In the genomic region with DNA sequence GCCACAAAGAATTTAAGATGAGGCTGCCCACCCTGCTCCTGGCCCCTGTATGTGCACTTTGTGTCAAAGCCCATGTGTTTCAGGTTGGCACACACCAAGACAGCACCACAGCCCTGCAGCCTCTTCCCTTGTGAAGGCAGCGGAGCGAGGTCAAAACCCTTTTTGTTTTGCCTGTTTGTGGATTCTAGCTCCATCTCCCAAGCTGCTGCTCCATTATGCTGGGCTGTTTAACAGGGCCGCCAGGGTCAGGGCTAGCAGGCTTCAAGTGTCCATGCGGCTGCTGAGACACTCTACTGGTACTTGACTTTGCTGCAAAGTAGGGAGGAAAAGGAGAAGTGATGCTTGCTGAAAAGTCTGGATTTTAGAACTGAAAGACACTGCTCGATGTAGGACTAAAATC, we compare ENCODE assay signal across 14 cellular contexts.
DNase-seq lines count a peak whose midpoint lies in the region; TF ChIP-seq lines count a peak whose summit lies in the region.
"Had no signal": no experiment of that assay in that cellular context is flagged by ENCODE, and none has a peak within 500 bp of the region (broad histone marks: within the 10 kb centered on the region; RNA-seq: fewer than 3 reads in every experiment).

No MANE protein-coding gene starts in this region.

- H3K4me1 ChIP-seq in left ventricle myocardium inferior (peaks cover 16% of the 10 kb centered on the region), right atrium auricular region (peaks cover 0 to 13% of the 10 kb centered on the region in 2 donors)

- no peak for TF ChIP-seq CTCF in brain (conservative IDR thresholded peaks at IDR 0.05)
- TF ChIP-seq CTCF in left ventricle myocardium inferior (IDR thresholded peaks at IDR 0.05; ENCODE audit: borderline replicate concordance) = no peak
- TF ChIP-seq CTCF in right atrium auricular region (IDR thresholded peaks at IDR 0.05) = no peak

- DNase-seq in G401 (ENCODE audit: low spot score) (peak; percentile 81), NCI-H2107 treated with DMSO at 0.1 percent for 48 hours (lab: John Stamatoyannopoulos, UW; ENCODE audit: unreplicated experiment) (peak; percentile 64), midbrain (lab: John Stamatoyannopoulos, UW) (peak; percentile 50), left ventricle myocardium inferior (no peak), amniotic stem cell (lab: John Stamatoyannopoulos, UW) (no peak), right atrium auricular region (ENCODE audit: low spot score) (no peak)
- no peak for DNase-seq in stimulated activated CD4-positive, alpha-beta T cell treated with anti-CD3 and anti-CD28 coated beads, Interleukin-4, amount 100 ng/mL, for 4 hours
- DNase-seq: activated naive CD8-positive, alpha-beta T cell treated with anti-CD3 and anti-CD28 coated beads for 36 hours; cortex of kidney; right cardiac atrium; SIG-M5; stimulated activated CD4-positive, alpha-beta T cell treated with anti-CD3 and anti-CD28 coated beads, Interleukin-4, amount 100 ng/mL, for 1 hour; stimulated activated naive B cell treated with anti-CD40 and anti-IgM and Interleukin-4, amounts not matched to agents 10 μg/mL and 1 μg/mL and 100 μg/mL, for 72 hours had no signal

- no peaks in the 10 kb centered on the region for H3K9me3 Mint-ChIP-seq in brain
- H3K9me3 Mint-ChIP-seq: activated naive CD8-positive, alpha-beta T cell treated with anti-CD3 and anti-CD28 coated beads for 36 hours; stimulated activated naive B cell treated with anti-CD40 and anti-IgM and Interleukin-4, amounts not matched to agents 10 μg/mL and 1 μg/mL and 100 μg/mL, for 72 hours had no signal

- H3K27me3 ChIP-seq in left ventricle myocardium inferior (ENCODE audit: low read depth) = no peaks in the 10 kb centered on the region
- no peaks in the 10 kb centered on the region for H3K27me3 ChIP-seq in right atrium auricular region

- peaks cover 21% of the 10 kb centered on the region for H3K4me1 Mint-ChIP-seq in brain
- H3K4me1 Mint-ChIP-seq: activated naive CD8-positive, alpha-beta T cell treated with anti-CD3 and anti-CD28 coated beads for 36 hours had no signal

- H3K36me3 ChIP-seq in left ventricle myocardium inferior (no peaks in the 10 kb centered on the region), right atrium auricular region (no peaks in the 10 kb centered on the region)

- no peaks in the 10 kb centered on the region for H3K27me3 Mint-ChIP-seq in brain
- H3K27me3 Mint-ChIP-seq: activated naive CD8-positive, alpha-beta T cell treated with anti-CD3 and anti-CD28 coated beads for 36 hours; stimulated activated naive B cell treated with anti-CD40 and anti-IgM and Interleukin-4, amounts not matched to agents 10 μg/mL and 1 μg/mL and 100 μg/mL, for 72 hours had no signal

- H3K27ac ChIP-seq in left ventricle myocardium inferior (replicated peaks) = no peak overlapping the region
- H3K27ac ChIP-seq in right atrium auricular region = no peak overlapping the region

- H3K4me3 Mint-ChIP-seq in brain = peak overlapping the region in 1 of 5 experiments; percentile 17
- H3K4me3 Mint-ChIP-seq: activated naive CD8-positive, alpha-beta T cell treated with anti-CD3 and anti-CD28 coated beads for 36 hours; stimulated activated naive B cell treated with anti-CD40 and anti-IgM and Interleukin-4, amounts not matched to agents 10 μg/mL and 1 μg/mL and 100 μg/mL, for 72 hours had no signal

- intact Hi-C loops in left ventricle myocardium inferior (cut with micrococcal nuclease) = no loop called here

- in situ Hi-C loops in G401 (cut with HindIII; ENCODE audit: low sequenced_read_pairs) = no loop called here

- H3K9me3 ChIP-seq in left ventricle myocardium inferior (replicated peaks) = no peaks in the 10 kb centered on the region
- no peaks in the 10 kb centered on the region for H3K9me3 ChIP-seq in right atrium auricular region

- H3K4me3 ChIP-seq in left ventricle myocardium inferior = no peak overlapping the region
- H3K4me3 ChIP-seq in right atrium auricular region = no peak overlapping the region

- peak overlapping the region; percentile 42 to 89 (median 45) for H3K27ac Mint-ChIP-seq in brain
- H3K27ac Mint-ChIP-seq: activated naive CD8-positive, alpha-beta T cell treated with anti-CD3 and anti-CD28 coated beads for 36 hours; stimulated activated naive B cell treated with anti-CD40 and anti-IgM and Interleukin-4, amounts not matched to agents 10 μg/mL and 1 μg/mL and 100 μg/mL, for 72 hours had no signal

- H3K36me3 Mint-ChIP-seq in brain = peaks cover 5% of the 10 kb centered on the region
- H3K36me3 Mint-ChIP-seq: activated naive CD8-positive, alpha-beta T cell treated with anti-CD3 and anti-CD28 coated beads for 36 hours; stimulated activated naive B cell treated with anti-CD40 and anti-IgM and Interleukin-4, amounts not matched to agents 10 μg/mL and 1 μg/mL and 100 μg/mL, for 72 hours had no signal

Comparison
In these comparisons a context has a peak if more than half of its experiments do, and no peak if none do; other contexts are left out.
1. DNase-seq: peak in G401 (single experiment), NCI-H2107 treated with DMSO at 0.1 percent for 48 hours (single experiment) and midbrain (single experiment); none in left ventricle myocardium inferior (single experiment), amniotic stem cell (single experiment), stimulated activated CD4-positive, alpha-beta T cell treated with anti-CD3 and anti-CD28 coated beads, Interleukin-4, amount 100 ng/mL, for 4 hours (0 of 2) and right atrium auricular region (single experiment).